ENCODE assay signal across 1 cellular context in the genomic region with DNA sequence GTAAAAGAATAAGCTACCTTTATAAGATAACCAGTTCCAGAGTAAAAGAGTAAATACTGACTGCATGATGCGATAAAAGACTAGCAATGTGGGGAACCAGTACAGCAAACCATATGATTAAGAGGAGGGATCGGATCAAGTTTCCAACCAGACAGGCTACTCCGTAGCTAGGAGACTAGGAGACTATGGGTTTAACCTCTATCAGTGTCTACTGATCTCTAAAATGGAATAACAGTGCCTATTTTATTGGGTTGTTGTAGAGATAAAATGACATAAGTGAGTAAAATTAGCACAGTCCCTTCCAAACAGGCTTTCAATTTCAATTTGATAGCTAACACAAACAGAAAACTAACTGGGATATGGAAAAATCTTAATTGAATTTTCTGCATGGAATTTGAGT.
TF ChIP-seq lines count a peak whose summit lies in the region.

No MANE protein-coding gene starts in this region.

TF ChIP-seq in HEK293, 187 proteins besides CTCF, POLR2A, EP300 and RAD21 (continued from another document):
- TF ChIP-seq, protein P1, sequence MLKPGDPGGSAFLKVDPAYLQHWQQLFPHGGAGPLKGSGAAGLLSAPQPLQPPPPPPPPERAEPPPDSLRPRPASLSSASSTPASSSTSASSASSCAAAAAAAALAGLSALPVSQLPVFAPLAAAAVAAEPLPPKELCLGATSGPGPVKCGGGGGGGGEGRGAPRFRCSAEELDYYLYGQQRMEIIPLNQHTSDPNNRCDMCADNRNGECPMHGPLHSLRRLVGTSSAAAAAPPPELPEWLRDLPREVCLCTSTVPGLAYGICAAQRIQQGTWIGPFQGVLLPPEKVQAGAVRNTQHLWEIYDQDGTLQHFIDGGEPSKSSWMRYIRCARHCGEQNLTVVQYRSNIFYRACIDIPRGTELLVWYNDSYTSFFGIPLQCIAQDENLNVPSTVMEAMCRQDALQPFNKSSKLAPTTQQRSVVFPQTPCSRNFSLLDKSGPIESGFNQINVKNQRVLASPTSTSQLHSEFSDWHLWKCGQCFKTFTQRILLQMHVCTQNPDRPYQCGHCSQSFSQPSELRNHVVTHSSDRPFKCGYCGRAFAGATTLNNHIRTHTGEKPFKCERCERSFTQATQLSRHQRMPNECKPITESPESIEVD (tag by site-specific recombination; IDR thresholded peaks at IDR 0.05) = peak; percentile 82
- TF ChIP-seq ZNF658 (tag by site-specific recombination; IDR thresholded peaks at IDR 0.05) = no peak
- TF ChIP-seq ZNF600 (tag by site-specific recombination; IDR thresholded peaks at IDR 0.05) = 0 out of 2 replicates have a peak, but pooled peaks have one; percentile 16
- TF ChIP-seq, protein P2, sequence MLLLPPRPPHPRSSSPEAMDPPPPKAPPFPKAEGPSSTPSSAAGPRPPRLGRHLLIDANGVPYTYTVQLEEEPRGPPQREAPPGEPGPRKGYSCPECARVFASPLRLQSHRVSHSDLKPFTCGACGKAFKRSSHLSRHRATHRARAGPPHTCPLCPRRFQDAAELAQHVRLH (tag by site-specific recombination; IDR thresholded peaks at IDR 0.05) = peak; percentile 46; the same call in 1 of the 2 replicates
- no peak for TF ChIP-seq ZNF140 (tag by site-specific recombination; IDR thresholded peaks at IDR 0.05)
- no peak for TF ChIP-seq ZBTB20 (tag by site-specific recombination; IDR thresholded peaks at IDR 0.05)
- TF ChIP-seq ZNF132 (tag by site-specific recombination; IDR thresholded peaks at IDR 0.05; ENCODE audit: borderline replicate concordance) = no peak
- TF ChIP-seq ZNF138 (tag by site-specific recombination; IDR thresholded peaks at IDR 0.05; ENCODE audit: borderline replicate concordance) = no peak
- TF ChIP-seq MZF1 (tag by site-specific recombination; IDR thresholded peaks at IDR 0.05; ENCODE audit: borderline replicate concordance) = peak; percentile 98
- peak; percentile 65; the same call in 1 of the 2 replicates for TF ChIP-seq BCL11B (tag by site-specific recombination; IDR thresholded peaks at IDR 0.05; ENCODE audit: low read depth)
- peak; percentile 28 for TF ChIP-seq SETDB1 (IDR thresholded peaks at IDR 0.05; ENCODE audit: insufficient read length, low read length)
- peak; percentile 71 for TF ChIP-seq ZNF843 (tag by site-specific recombination; IDR thresholded peaks at IDR 0.05)
- TF ChIP-seq, protein P3, sequence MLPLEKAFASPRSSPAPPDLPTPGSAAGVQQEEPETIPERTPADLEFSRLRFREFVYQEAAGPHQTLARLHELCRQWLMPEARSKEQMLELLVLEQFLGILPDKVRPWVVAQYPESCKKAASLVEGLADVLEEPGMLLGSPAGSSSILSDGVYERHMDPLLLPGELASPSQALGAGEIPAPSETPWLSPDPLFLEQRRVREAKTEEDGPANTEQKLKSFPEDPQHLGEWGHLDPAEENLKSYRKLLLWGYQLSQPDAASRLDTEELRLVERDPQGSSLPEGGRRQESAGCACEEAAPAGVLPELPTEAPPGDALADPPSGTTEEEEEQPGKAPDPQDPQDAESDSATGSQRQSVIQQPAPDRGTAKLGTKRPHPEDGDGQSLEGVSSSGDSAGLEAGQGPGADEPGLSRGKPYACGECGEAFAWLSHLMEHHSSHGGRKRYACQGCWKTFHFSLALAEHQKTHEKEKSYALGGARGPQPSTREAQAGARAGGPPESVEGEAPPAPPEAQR (tag by site-specific recombination; IDR thresholded peaks at IDR 0.05) = no peak
